17 cellular contexts compared by ENCODE assay signal in the genomic region with DNA sequence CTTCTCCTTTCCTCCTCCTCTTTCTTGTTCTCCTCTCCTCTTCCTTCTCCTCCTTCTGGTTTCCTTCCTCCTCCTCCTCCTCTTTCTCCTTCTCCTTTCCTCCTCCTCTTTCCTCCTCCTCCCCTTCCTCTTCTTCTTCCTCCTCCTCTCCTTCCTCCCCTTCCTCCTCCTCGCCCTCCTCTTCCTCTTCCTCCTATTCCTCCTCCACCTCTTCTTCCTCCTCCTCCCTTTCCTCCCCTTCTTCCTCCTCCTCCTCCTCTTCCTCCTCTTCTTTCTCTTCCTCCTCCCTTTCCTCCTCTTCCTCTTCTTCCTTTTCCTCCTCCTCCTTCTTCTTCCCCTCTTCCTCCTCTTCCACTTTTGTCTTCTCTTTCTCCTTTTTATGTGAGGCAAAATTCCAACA. TPM values are rescaled to one million over a fixed set of nuclear protein-coding genes. Genes with fewer than 3 reads are reported as not detected.
DNase-seq lines count a peak whose midpoint lies in the region; ATAC-seq and TF ChIP-seq lines count a peak whose summit lies in the region.
"Had no signal": no experiment of that assay in that cellular context is flagged by ENCODE, and none has a peak within 500 bp of the region (broad histone marks: within the 10 kb centered on the region; RNA-seq: fewer than 3 reads in every experiment).

No MANE protein-coding gene starts in this region.

- peaks cover 28% of the 10 kb centered on the region for H3K36me3 Mint-ChIP-seq in activated naive CD4-positive, alpha-beta T cell treated with anti-CD3 and anti-CD28 coated beads, Interleukin-2, amount 50 U/mL, for 24 hours
- H3K36me3 Mint-ChIP-seq in T-helper 17 cell (ENCODE audit: low read depth), result peaks cover 17% of the 10 kb centered on the region
- peaks cover 73% of the 10 kb centered on the region for H3K36me3 Mint-ChIP-seq in central memory CD8-positive, alpha-beta T cell (ENCODE audit: insufficient read depth)
- peaks cover 88% of the 10 kb centered on the region for H3K36me3 Mint-ChIP-seq in stimulated activated memory B cell treated with anti-CD40 and anti-IgM and Interleukin-4, amounts not matched to agents 10 μg/mL and 1 μg/mL and 100 μg/mL, for 72 hours

- ATAC-seq in T-helper 17 cell, result no peak
- no peak for ATAC-seq in central memory CD8-positive, alpha-beta T cell (replicated peaks; ENCODE audit: extremely low read depth, poor library complexity, severe bottlenecking)
- no peak for ATAC-seq in stimulated activated memory B cell treated with anti-CD40 and anti-IgM and Interleukin-4, amounts not matched to agents 10 μg/mL and 1 μg/mL and 100 μg/mL, for 72 hours
- ATAC-seq: CD8-positive, alpha-beta T cell; HCT116 had no signal

- DNase-seq in activated naive CD4-positive, alpha-beta T cell treated with Interleukin-2 at 50 U/mL for 16 hours, result no peak
- DNase-seq in T-helper 17 cell, result no peak
- no peak for DNase-seq in central memory CD8-positive, alpha-beta T cell (ENCODE audit: low spot score in 2 of 2)
- DNase-seq in hepatic stellate cell (ENCODE audit: low spot score), result no peak
- no peak for DNase-seq in transverse colon
- DNase-seq: ACHN; CD8-positive, alpha-beta T cell; DND-41; GDM1; NCI-H146; NCI-H2107; NCI-H226; NCI-H526 had no signal

- H3K36me3 ChIP-seq in transverse colon, result no peaks in the 10 kb centered on the region

- peaks cover 20% of the 10 kb centered on the region for H3K4me1 Mint-ChIP-seq in activated naive CD4-positive, alpha-beta T cell treated with anti-CD3 and anti-CD28 coated beads, Interleukin-2, amount 50 U/mL, for 24 hours
- peaks cover 19% of the 10 kb centered on the region for H3K4me1 Mint-ChIP-seq in T-helper 17 cell
- H3K4me1 Mint-ChIP-seq in central memory CD8-positive, alpha-beta T cell, result peaks cover 4% of the 10 kb centered on the region
- H3K4me1 Mint-ChIP-seq in stimulated activated memory B cell treated with anti-CD40 and anti-IgM and Interleukin-4, amounts not matched to agents 10 μg/mL and 1 μg/mL and 100 μg/mL, for 72 hours, result peaks cover 37% of the 10 kb centered on the region

- peak overlapping the region; percentile 69 for H3K27ac Mint-ChIP-seq in activated naive CD4-positive, alpha-beta T cell treated with anti-CD3 and anti-CD28 coated beads, Interleukin-2, amount 50 U/mL, for 24 hours
- H3K27ac Mint-ChIP-seq in T-helper 17 cell, result no peak overlapping the region
- peak overlapping the region; percentile 71 for H3K27ac Mint-ChIP-seq in central memory CD8-positive, alpha-beta T cell (ENCODE audit: low read depth)
- peak overlapping the region; percentile 56 for H3K27ac Mint-ChIP-seq in stimulated activated memory B cell treated with anti-CD40 and anti-IgM and Interleukin-4, amounts not matched to agents 10 μg/mL and 1 μg/mL and 100 μg/mL, for 72 hours
- H3K27ac Mint-ChIP-seq: CD8-positive, alpha-beta T cell had no signal

- no peak overlapping the region for H3K27ac ChIP-seq in transverse colon

- TF ChIP-seq CTCF in transverse colon (IDR thresholded peaks at IDR 0.05), result no peak

- H3K4me1 ChIP-seq in transverse colon, result no peaks in the 10 kb centered on the region

- no peaks in the 10 kb centered on the region for H3K9me3 Mint-ChIP-seq in activated naive CD4-positive, alpha-beta T cell treated with anti-CD3 and anti-CD28 coated beads, Interleukin-2, amount 50 U/mL, for 24 hours
- H3K9me3 Mint-ChIP-seq in central memory CD8-positive, alpha-beta T cell, result no peaks in the 10 kb centered on the region
- H3K9me3 Mint-ChIP-seq in stimulated activated memory B cell treated with anti-CD40 and anti-IgM and Interleukin-4, amounts not matched to agents 10 μg/mL and 1 μg/mL and 100 μg/mL, for 72 hours, result no peaks in the 10 kb centered on the region
- H3K9me3 Mint-ChIP-seq: CD8-positive, alpha-beta T cell had no signal

- no peak overlapping the region for H3K4me3 ChIP-seq in transverse colon

- 81% methylated on average over 1 of the region's 1 CpG; no CpG with 5 or more reads in 1 of the 2 donors for WGBS in transverse colon (ENCODE audit: low coverage in 1 of 2), 2 donors

- H3K4me3 Mint-ChIP-seq in activated naive CD4-positive, alpha-beta T cell treated with anti-CD3 and anti-CD28 coated beads, Interleukin-2, amount 50 U/mL, for 24 hours, result no peak overlapping the region
- peak overlapping the region; percentile 63 for H3K4me3 Mint-ChIP-seq in T-helper 17 cell
- H3K4me3 Mint-ChIP-seq in central memory CD8-positive, alpha-beta T cell, result no peak overlapping the region
- no peak overlapping the region for H3K4me3 Mint-ChIP-seq in stimulated activated memory B cell treated with anti-CD40 and anti-IgM and Interleukin-4, amounts not matched to agents 10 μg/mL and 1 μg/mL and 100 μg/mL, for 72 hours
- H3K4me3 Mint-ChIP-seq: CD8-positive, alpha-beta T cell had no signal

- intact Hi-C loops in transverse colon (cut with DNase I; ENCODE audit: low total_unique reads), result no loop called here

- no peak for TF ChIP-seq EP300 in transverse colon (IDR thresholded peaks at IDR 0.05; ENCODE audit: low read depth)

- H3K9me3 ChIP-seq in T-helper 17 cell (ENCODE audit: control insufficient read depth, low read length, poor library complexity, severe bottlenecking) (no peaks in the 10 kb centered on the region), transverse colon (no peaks in the 10 kb centered on the region)

- H3K27me3 ChIP-seq in transverse colon, result no peaks in the 10 kb centered on the region

- in situ Hi-C loops in transverse colon (cut with MboI; ENCODE audit: low pct_ligation_motif_present in 1 of 4, low pct_unique_long_range_greater_than_20kb in 1 of 4, low sequenced_read_pairs in 3 of 4), result no loop called here

- no peak for TF ChIP-seq POLR2A in transverse colon (IDR thresholded peaks at IDR 0.05)

- no peaks in the 10 kb centered on the region for H3K27me3 Mint-ChIP-seq in activated naive CD4-positive, alpha-beta T cell treated with anti-CD3 and anti-CD28 coated beads, Interleukin-2, amount 50 U/mL, for 24 hours
- no peaks in the 10 kb centered on the region for H3K27me3 Mint-ChIP-seq in T-helper 17 cell
- H3K27me3 Mint-ChIP-seq in central memory CD8-positive, alpha-beta T cell, result no peaks in the 10 kb centered on the region
- H3K27me3 Mint-ChIP-seq in stimulated activated memory B cell treated with anti-CD40 and anti-IgM and Interleukin-4, amounts not matched to agents 10 μg/mL and 1 μg/mL and 100 μg/mL, for 72 hours, result no peaks in the 10 kb centered on the region

RNA-seq across cellular contexts. Expression of gene ADGRE1, which starts 55.0 kb away (rescaled TPM):
- total RNA-seq in T-helper 17 cell (1 to 10 TPM; 3.6 to 6.6 TPM), transverse colon (under 1 TPM in 2 of 4 donors, not detected in 2; 0.16 to 0.27 TPM)

RNA-seq across cellular contexts. Expression of gene VAV1, which starts 59.9 kb away (rescaled TPM):
- total RNA-seq in T-helper 17 cell, result 10 to 100 TPM; 83.0 to 92.0 TPM
- total RNA-seq in transverse colon, result 10 to 100 TPM in 1 of 4 donors, 1 to 10 TPM in 2, under 1 TPM in 1; 0.60 to 10.8 (median 6.0) TPM
- total RNA-seq: HT1080 had no signal

Comparison
In these comparisons a context has a peak if more than half of its experiments do, and no peak if none do; other contexts are left out.
1. RNA of gene VAV1, which starts 59.9 kb away (total RNA-seq): 83.0 to 92.0 TPM in T-helper 17 cell; 0.60 to 10.8 TPM in transverse colon; every median in the first group is over 4 times any median in the second.